ENCODE assay signal across 21 cellular contexts in genomic region chr10:132375116-132375794, GRCh38. TPM values are rescaled to one million over a fixed set of nuclear protein-coding genes. Genes with fewer than 3 reads are reported as not detected.
DNase-seq lines count a peak whose midpoint lies in the region; ATAC-seq and TF ChIP-seq lines count a peak whose summit lies in the region.
"Had no signal": no experiment of that assay in that cellular context is flagged by ENCODE, and none has a peak within 500 bp of the region (broad histone marks: within the 10 kb centered on the region; RNA-seq: fewer than 3 reads in every experiment).

No MANE protein-coding gene starts in this region.

- ATAC-seq in activated CD4-positive, CD25-positive, alpha-beta regulatory T cell treated with anti-CD3 and anti-CD28 coated beads, Interleukin-2, amount 50 U/mL, for 24 hours, result no peak
- ATAC-seq in sciatic nerve, result peak; percentile 22
- ATAC-seq in stimulated activated effector memory CD8-positive, alpha-beta T cell treated with anti-CD3 and anti-CD28 coated beads, Interleukin-12 subunit alpha, Interleukin-12 subunit beta, amount 100 ng/mL, for 72 hours, result no peak
- no peak for ATAC-seq in HG02763 (IDR thresholded peaks at IDR 0.05; ENCODE audit: unreplicated experiment)
- no peak for ATAC-seq in effector memory CD8-positive, alpha-beta T cell (replicated peaks)
- ATAC-seq: activated CD8-positive, alpha-beta T cell treated with anti-CD3 and anti-CD28 coated beads, Interleukin-2, amount 10 ng/mL, durations not matched to agents 7 days and 5 days; left lobe of liver had no signal

- H3K36me3 Mint-ChIP-seq in stimulated activated effector memory CD8-positive, alpha-beta T cell treated with anti-CD3 and anti-CD28 coated beads, Interleukin-12 subunit alpha, Interleukin-12 subunit beta, amount 100 ng/mL, for 72 hours, result no peaks in the 10 kb centered on the region
- H3K36me3 Mint-ChIP-seq in effector memory CD8-positive, alpha-beta T cell (ENCODE audit: insufficient read depth), result peaks cover 4% of the 10 kb centered on the region

- no peak for TF ChIP-seq POLR2A in NB4 (IDR thresholded peaks at IDR 0.05; ENCODE audit: extremely low read depth, insufficient read length)

- peak; percentile 21 for DNase-seq in activated CD4-positive, CD25-positive, alpha-beta regulatory T cell treated with anti-CD3 and anti-CD28 coated beads, Interleukin-2, amount 50 U/mL, for 72 hours
- DNase-seq in NB4 (ENCODE audit: low read depth) (peak; percentile 87), iPS-NIHi11 (ENCODE audit: low spot score) (peak; percentile 60), sciatic nerve (ENCODE audit: low spot score) (peak; percentile 48)
- DNase-seq in stimulated activated effector memory CD8-positive, alpha-beta T cell treated with anti-CD3 and anti-CD28 coated beads, Interleukin-12 subunit alpha, Interleukin-12 subunit beta, amount 100 ng/mL, for 72 hours (ENCODE audit: low spot score in 2 of 2), result no peak
- DNase-seq in effector memory CD8-positive, alpha-beta T cell, result no peak
- DNase-seq: activated CD8-positive, alpha-beta T cell treated with anti-CD3 and anti-CD28 coated beads, Interleukin-2, amount 10 ng/mL, durations not matched to agents 7 days and 5 days; activated naive CD4-positive, alpha-beta T cell treated with anti-CD3 and anti-CD28 coated beads, Interleukin-2, amount 50 U/mL, for 16 hours; activated T-cell treated with anti-CD3 and anti-CD28 coated beads, Interleukin-2, amount 50 U/mL, for 48 hours; BE2C; effector memory CD4-positive, alpha-beta T cell; EL; esophagus squamous epithelium; NCI-H1436; NCI-H748 treated with DMSO at 0.1 percent for 48 hours; OCI-M1 had no signal

- intact Hi-C loops in sciatic nerve (cut with DNase I), result no loop called here

- peak overlapping the region; percentile 0 for H3K4me3 ChIP-seq in NB4 (ENCODE audit: low read depth, low read length)
- H3K4me3 ChIP-seq: esophagus squamous epithelium, vagina had no signal

- H3K9me3 Mint-ChIP-seq in stimulated activated effector memory CD8-positive, alpha-beta T cell treated with anti-CD3 and anti-CD28 coated beads, Interleukin-12 subunit alpha, Interleukin-12 subunit beta, amount 100 ng/mL, for 72 hours, result no peaks in the 10 kb centered on the region
- H3K9me3 Mint-ChIP-seq in effector memory CD8-positive, alpha-beta T cell, result no peaks in the 10 kb centered on the region
- H3K9me3 Mint-ChIP-seq: T-helper 1 cell treated with Interleukin-12 subunit alpha and Interleukin-12 subunit beta and Interleukin-4 antibody, amounts not matched to agents 30 μg/mL and 1 μg/mL, for 36 hours had no signal

- H3K4me1 Mint-ChIP-seq in stimulated activated effector memory CD8-positive, alpha-beta T cell treated with anti-CD3 and anti-CD28 coated beads, Interleukin-12 subunit alpha, Interleukin-12 subunit beta, amount 100 ng/mL, for 72 hours, result peaks cover 7% of the 10 kb centered on the region
- peaks cover 4 to 6% of the 10 kb centered on the region in 2 donors for H3K4me1 Mint-ChIP-seq in effector memory CD8-positive, alpha-beta T cell (ENCODE audit: low read depth in 2 of 2)

- peaks cover 12 to 20% of the 10 kb centered on the region in 2 donors for H3K27me3 Mint-ChIP-seq in effector memory CD8-positive, alpha-beta T cell

- no peak overlapping the region for H3K4me3 Mint-ChIP-seq in stimulated activated effector memory CD8-positive, alpha-beta T cell treated with anti-CD3 and anti-CD28 coated beads, Interleukin-12 subunit alpha, Interleukin-12 subunit beta, amount 100 ng/mL, for 72 hours
- no peak overlapping the region for H3K4me3 Mint-ChIP-seq in effector memory CD8-positive, alpha-beta T cell
- H3K4me3 Mint-ChIP-seq: activated CD8-positive, alpha-beta T cell treated with anti-CD3 and anti-CD28 coated beads, Interleukin-2, amount 10 ng/mL, durations not matched to agents 7 days and 5 days; T-helper 1 cell treated with Interleukin-12 subunit alpha and Interleukin-12 subunit beta and Interleukin-4 antibody, amounts not matched to agents 30 μg/mL and 1 μg/mL, for 36 hours had no signal

- no peak overlapping the region for H3K27ac Mint-ChIP-seq in stimulated activated effector memory CD8-positive, alpha-beta T cell treated with anti-CD3 and anti-CD28 coated beads, Interleukin-12 subunit alpha, Interleukin-12 subunit beta, amount 100 ng/mL, for 72 hours
- H3K27ac Mint-ChIP-seq in effector memory CD8-positive, alpha-beta T cell, result no peak overlapping the region
- H3K27ac Mint-ChIP-seq: activated CD8-positive, alpha-beta T cell treated with anti-CD3 and anti-CD28 coated beads, Interleukin-2, amount 10 ng/mL, durations not matched to agents 7 days and 5 days; T-helper 1 cell treated with Interleukin-12 subunit alpha and Interleukin-12 subunit beta and Interleukin-4 antibody, amounts not matched to agents 30 μg/mL and 1 μg/mL, for 36 hours had no signal

- TF ChIP-seq CTCF in NB4 (IDR thresholded peaks at IDR 0.05; ENCODE audit: low read depth, low read length), result no peak

RNA-seq across cellular contexts. Expression of gene PWWP2B, which starts 21.7 kb away (rescaled TPM):
- total RNA-seq in sciatic nerve, result 13.3 TPM

RNA-seq across cellular contexts. Expression of gene LRRC27, which starts 43.3 kb away (rescaled TPM):
- 12.4 TPM for total RNA-seq in sciatic nerve

Comparison
In these comparisons a context has a peak if more than half of its experiments do, and no peak if none do; other contexts are left out.
1. DNase-seq: peak in activated CD4-positive, CD25-positive, alpha-beta regulatory T cell treated with anti-CD3 and anti-CD28 coated beads, Interleukin-2, amount 50 U/mL, for 72 hours (single experiment), NB4 (single experiment), iPS-NIHi11 (single experiment) and sciatic nerve (single experiment); none in stimulated activated effector memory CD8-positive, alpha-beta T cell treated with anti-CD3 and anti-CD28 coated beads, Interleukin-12 subunit alpha, Interleukin-12 subunit beta, amount 100 ng/mL, for 72 hours (0 of 2) and effector memory CD8-positive, alpha-beta T cell (0 of 3).